Comparison of ENCODE assay signal across 8 cellular contexts in genomic region chr15:84818221-84819131, GRCh38. TPM values are rescaled to one million over a fixed set of nuclear protein-coding genes. Genes with fewer than 3 reads are reported as not detected.
DNase-seq lines count a peak whose midpoint lies in the region; ATAC-seq and TF ChIP-seq lines count a peak whose summit lies in the region.

No MANE protein-coding gene starts in this region.

- H3K4me1 Mint-ChIP-seq in nephron, result peaks cover 67% of the 10 kb centered on the region
- peaks cover 6 to 9% of the 10 kb centered on the region in 2 donors for H3K4me1 Mint-ChIP-seq in natural killer cell treated with Interleukin-12 subunit alpha and Interleukin-12 subunit beta and Interleukin-15 and Interleukin-18, amount 100 ng/mL, for 72 hours (ENCODE audit: low read depth in 2 of 2)

- no peaks in the 10 kb centered on the region for H3K9me3 Mint-ChIP-seq in nephron
- no peaks in the 10 kb centered on the region for H3K9me3 Mint-ChIP-seq in natural killer cell treated with Interleukin-12 subunit alpha and Interleukin-12 subunit beta and Interleukin-15 and Interleukin-18, amount 100 ng/mL, for 72 hours

- no peaks in the 10 kb centered on the region for H3K36me3 Mint-ChIP-seq in nephron (ENCODE audit: low read depth)
- H3K36me3 Mint-ChIP-seq in natural killer cell treated with Interleukin-12 subunit alpha and Interleukin-12 subunit beta and Interleukin-15 and Interleukin-18, amount 100 ng/mL, for 72 hours, result no peaks in the 10 kb centered on the region

- ATAC-seq in HG03045 (IDR thresholded peaks at IDR 0.05; ENCODE audit: unreplicated experiment), result no peak
- ATAC-seq in natural killer cell treated with Interleukin-12 subunit alpha and Interleukin-12 subunit beta and Interleukin-15 and Interleukin-18, amount 100 ng/mL, for 72 hours, result no peak
- ATAC-seq in GM21515 (IDR thresholded peaks at IDR 0.05; ENCODE audit: unreplicated experiment), result no peak

- H3K27ac Mint-ChIP-seq in nephron, result peak overlapping the region; percentile 79 to 97 (median 91)
- peak overlapping the region in 1 of 2 donors; percentile 9 for H3K27ac Mint-ChIP-seq in natural killer cell treated with Interleukin-12 subunit alpha and Interleukin-12 subunit beta and Interleukin-15 and Interleukin-18, amount 100 ng/mL, for 72 hours

- no peaks in the 10 kb centered on the region for H3K27me3 Mint-ChIP-seq in nephron (ENCODE audit: low read depth)
- H3K27me3 Mint-ChIP-seq in natural killer cell treated with Interleukin-12 subunit alpha and Interleukin-12 subunit beta and Interleukin-15 and Interleukin-18, amount 100 ng/mL, for 72 hours, result peaks cover 11 to 14% of the 10 kb centered on the region in 2 donors

- DNase-seq in COLO668 (lab: John Stamatoyannopoulos, UW; ENCODE audit: unreplicated experiment), result peak; percentile 78
- DNase-seq in NCI-H774 (lab: John Stamatoyannopoulos, UW), result peak; percentile 14
- DNase-seq in epithelial cell of proximal tubule (ENCODE audit: low read depth), result no peak
- DNase-seq in NAMALWA (ENCODE audit: low spot score), result no peak
- no peak for DNase-seq in natural killer cell treated with Interleukin-12 subunit alpha and Interleukin-12 subunit beta and Interleukin-15 and Interleukin-18, amount 100 ng/mL, for 72 hours (ENCODE audit: low spot score)

- peak overlapping the region; percentile 62 to 94 (median 87) for H3K4me3 Mint-ChIP-seq in nephron
- H3K4me3 Mint-ChIP-seq in natural killer cell treated with Interleukin-12 subunit alpha and Interleukin-12 subunit beta and Interleukin-15 and Interleukin-18, amount 100 ng/mL, for 72 hours, result no peak overlapping the region

- no peak for TF ChIP-seq CTCF in epithelial cell of proximal tubule (conservative IDR thresholded peaks at IDR 0.05; ENCODE audit: low read depth, low read length)
- no peak for TF ChIP-seq CTCF in nephron (IDR thresholded peaks at IDR 0.05; ENCODE audit: unreplicated experiment in 3 of 3)

- peak overlapping the region; percentile 42 for H3K4me3 ChIP-seq in epithelial cell of proximal tubule (ENCODE audit: low read depth, low read length)

RNA-seq across cellular contexts. Expression of gene ALPK3, which starts 1.3 kb away (rescaled TPM):
- 24.7 and 30.8 TPM in 2 replicates for total RNA-seq in epithelial cell of proximal tubule
- under 1 TPM; 0.43 to 0.67 TPM for total RNA-seq in natural killer cell treated with Interleukin-12 subunit alpha and Interleukin-12 subunit beta and Interleukin-15 and Interleukin-18, amount 100 ng/mL, for 72 hours

Comparison
In these comparisons a context has a peak if more than half of its experiments do, and no peak if none do; other contexts are left out.
1. DNase-seq: peak in COLO668 (single experiment) and NCI-H774 (single experiment); none in epithelial cell of proximal tubule (single experiment), NAMALWA (single experiment) and natural killer cell treated with Interleukin-12 subunit alpha and Interleukin-12 subunit beta and Interleukin-15 and Interleukin-18, amount 100 ng/mL, for 72 hours (single experiment).
2. RNA of gene ALPK3, which starts 1.3 kb away (total RNA-seq): 24.7 to 30.8 TPM in epithelial cell of proximal tubule; 0.43 to 0.67 TPM in natural killer cell treated with Interleukin-12 subunit alpha and Interleukin-12 subunit beta and Interleukin-15 and Interleukin-18, amount 100 ng/mL, for 72 hours; every median in the first group is over 10 times any median in the second.